Comparison of ENCODE assay signal across 1 cellular context in genomic region chr12:93453633-93454032, GRCh38.
TF ChIP-seq lines count a peak whose summit lies in the region.

No MANE protein-coding gene starts in this region.

TF ChIP-seq in K562, 482 proteins besides CTCF, POLR2A, EP300 and RAD21:
- TF ChIP-seq PHF20 (IDR thresholded peaks at IDR 0.05; ENCODE audit: partially characterized antibody) (no peak), ZNF584 (CRISPR knock-in tag; IDR thresholded peaks at IDR 0.05; ENCODE audit: low read depth) (no peak), CHCHD3 (CRISPR knock-in tag; IDR thresholded peaks at IDR 0.05) (no peak), PRPF4 (IDR thresholded peaks at IDR 0.05; ENCODE audit: insufficient read depth, low read depth, low read length, poor library complexity, severe bottlenecking) (no peak), MBD2 (IDR thresholded peaks at IDR 0.05; ENCODE audit: borderline replicate concordance, low read depth) (no peak), TCF7L2 (IDR thresholded peaks at IDR 0.05; ENCODE audit: low read depth, low read length) (no peak), ZNF77 (CRISPR knock-in tag; IDR thresholded peaks at IDR 0.05) (no peak), MCM3 (IDR thresholded peaks at IDR 0.05) (no peak), OTX1 (CRISPR knock-in tag; IDR thresholded peaks at IDR 0.05) (no peak), TCF15 (CRISPR knock-in tag; IDR thresholded peaks at IDR 0.05) (no peak), CGGBP1 (CRISPR knock-in tag; IDR thresholded peaks at IDR 0.05) (no peak), POU5F1 (IDR thresholded peaks at IDR 0.05; ENCODE audit: borderline replicate concordance, low read depth, low read length, partially characterized antibody) (no peak), MXI1 (IDR thresholded peaks at IDR 0.05; ENCODE audit: low read depth, low read length) (no peak), NFIX (CRISPR knock-in tag; IDR thresholded peaks at IDR 0.05; ENCODE audit: low read depth) (no peak), L3MBTL2 (IDR thresholded peaks at IDR 0.05) (no peak), ZNF764 (CRISPR knock-in tag; IDR thresholded peaks at IDR 0.05; ENCODE audit: low read depth) (no peak), POLR2B (IDR thresholded peaks at IDR 0.05; ENCODE audit: low read depth, partially characterized antibody) (no peak)
- TF ChIP-seq, protein P1, sequence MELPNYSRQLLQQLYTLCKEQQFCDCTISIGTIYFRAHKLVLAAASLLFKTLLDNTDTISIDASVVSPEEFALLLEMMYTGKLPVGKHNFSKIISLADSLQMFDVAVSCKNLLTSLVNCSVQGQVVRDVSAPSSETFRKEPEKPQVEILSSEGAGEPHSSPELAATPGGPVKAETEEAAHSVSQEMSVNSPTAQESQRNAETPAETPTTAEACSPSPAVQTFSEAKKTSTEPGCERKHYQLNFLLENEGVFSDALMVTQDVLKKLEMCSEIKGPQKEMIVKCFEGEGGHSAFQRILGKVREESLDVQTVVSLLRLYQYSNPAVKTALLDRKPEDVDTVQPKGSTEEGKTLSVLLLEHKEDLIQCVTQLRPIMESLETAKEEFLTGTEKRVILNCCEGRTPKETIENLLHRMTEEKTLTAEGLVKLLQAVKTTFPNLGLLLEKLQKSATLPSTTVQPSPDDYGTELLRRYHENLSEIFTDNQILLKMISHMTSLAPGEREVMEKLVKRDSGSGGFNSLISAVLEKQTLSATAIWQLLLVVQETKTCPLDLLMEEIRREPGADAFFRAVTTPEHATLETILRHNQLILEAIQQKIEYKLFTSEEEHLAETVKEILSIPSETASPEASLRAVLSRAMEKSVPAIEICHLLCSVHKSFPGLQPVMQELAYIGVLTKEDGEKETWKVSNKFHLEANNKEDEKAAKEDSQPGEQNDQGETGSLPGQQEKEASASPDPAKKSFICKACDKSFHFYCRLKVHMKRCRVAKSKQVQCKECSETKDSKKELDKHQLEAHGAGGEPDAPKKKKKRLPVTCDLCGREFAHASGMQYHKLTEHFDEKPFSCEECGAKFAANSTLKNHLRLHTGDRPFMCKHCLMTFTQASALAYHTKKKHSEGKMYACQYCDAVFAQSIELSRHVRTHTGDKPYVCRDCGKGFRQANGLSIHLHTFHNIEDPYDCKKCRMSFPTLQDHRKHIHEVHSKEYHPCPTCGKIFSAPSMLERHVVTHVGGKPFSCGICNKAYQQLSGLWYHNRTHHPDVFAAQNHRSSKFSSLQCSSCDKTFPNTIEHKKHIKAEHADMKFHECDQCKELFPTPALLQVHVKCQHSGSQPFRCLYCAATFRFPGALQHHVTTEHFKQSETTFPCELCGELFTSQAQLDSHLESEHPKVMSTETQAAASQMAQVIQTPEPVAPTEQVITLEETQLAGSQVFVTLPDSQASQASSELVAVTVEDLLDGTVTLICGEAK (IDR thresholded peaks at IDR 0.05): no peak
- TF ChIP-seq, protein P1 (CRISPR knock-in tag; IDR thresholded peaks at IDR 0.05): no peak
